ENCODE assay signal across 20 cellular contexts in the genomic region with DNA sequence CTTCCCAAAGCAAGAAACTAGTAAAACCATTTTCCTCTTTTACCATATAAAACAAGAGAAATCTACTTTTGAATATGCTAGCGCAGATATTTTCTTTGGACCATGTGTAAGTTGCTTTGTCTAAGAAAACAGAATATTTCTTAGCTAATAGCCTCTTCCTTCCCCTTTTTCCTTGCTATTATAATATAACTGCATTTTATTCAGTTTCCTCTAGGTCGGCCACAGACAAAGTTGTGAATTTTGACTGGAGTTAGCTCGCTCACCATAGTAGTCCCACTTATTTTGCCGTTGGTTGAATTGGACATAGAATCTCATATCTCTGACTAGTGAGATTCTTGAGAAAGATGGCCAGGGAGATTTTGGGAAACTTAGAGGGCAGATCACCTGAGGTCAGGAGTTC.
"Had no signal": no experiment of that assay in that cellular context is flagged by ENCODE, and none has a peak within 500 bp of the region (broad histone marks: within the 10 kb centered on the region; RNA-seq: fewer than 3 reads in every experiment).

No MANE protein-coding gene starts in this region.

- H3K4me3 ChIP-seq: lung, thyroid gland had no signal

- DNase-seq: activated CD4-positive, alpha-beta T cell treated with anti-CD3 and anti-CD28 coated beads, Interleukin-2, amount 10 ng/mL, durations not matched to agents 7 days and 5 days; activated CD4-positive, CD25-positive, alpha-beta regulatory T cell; activated CD8-positive, alpha-beta T cell treated with anti-CD3 and anti-CD28 coated beads, Interleukin-2, amount 10 ng/mL, durations not matched to agents 7 days and 5 days; activated naive CD4-positive, alpha-beta T cell treated with Interleukin-2 at 50 U/mL for 16 hours; activated T-cell treated with anti-CD3 and anti-CD28 coated beads, Interleukin-2, amount 50 U/mL, for 24 hours; anterior cingulate cortex; brain microvascular endothelial cell; central memory CD4-positive, alpha-beta T cell; head of caudate nucleus; kidney; retina; stimulated activated CD4-positive, alpha-beta T cell treated with anti-CD3 and anti-CD28 coated beads, Interleukin-12 subunit alpha, Interleukin-12 subunit beta, amount 100 ng/mL, for 4 hours; stimulated activated CD4-positive, alpha-beta T cell treated with anti-CD3 and anti-CD28 coated beads, Interleukin-1b, Interleukin-23, amount 100 ng/mL, for 48 hours; stimulated activated naive CD4-positive, alpha-beta T cell treated with Interleukin-2 at 50 U/mL for 16 hours; T-helper 9 cell; thyroid gland had no signal

- H3K4me1 Mint-ChIP-seq: activated CD4-positive, alpha-beta T cell treated with anti-CD3 and anti-CD28 coated beads, Interleukin-2, amount 10 ng/mL, durations not matched to agents 7 days and 5 days had no signal

- H3K27me3 ChIP-seq: brain microvascular endothelial cell, thyroid gland had no signal

- H3K9me3 ChIP-seq: thyroid gland had no signal

- H3K27me3 Mint-ChIP-seq: activated CD4-positive, alpha-beta T cell treated with anti-CD3 and anti-CD28 coated beads, Interleukin-2, amount 10 ng/mL, durations not matched to agents 7 days and 5 days had no signal

- H3K4me3 Mint-ChIP-seq: activated CD4-positive, alpha-beta T cell treated with anti-CD3 and anti-CD28 coated beads, Interleukin-2, amount 10 ng/mL, durations not matched to agents 7 days and 5 days; activated CD8-positive, alpha-beta T cell treated with anti-CD3 and anti-CD28 coated beads, Interleukin-2, amount 10 ng/mL, durations not matched to agents 7 days and 5 days; activated T-cell treated with anti-CD3 and anti-CD28 coated beads, Interleukin-2, amount 50 U/mL, for 24 hours; mesothelial cell of epicardium; natural killer cell treated with Interleukin-12 subunit alpha and Interleukin-12 subunit beta and Interleukin-15 and Interleukin-18, amount 100 ng/mL, for 72 hours had no signal

- H3K27ac Mint-ChIP-seq: activated CD4-positive, alpha-beta T cell treated with anti-CD3 and anti-CD28 coated beads, Interleukin-2, amount 10 ng/mL, durations not matched to agents 7 days and 5 days; activated CD8-positive, alpha-beta T cell treated with anti-CD3 and anti-CD28 coated beads, Interleukin-2, amount 10 ng/mL, durations not matched to agents 7 days and 5 days; activated T-cell treated with anti-CD3 and anti-CD28 coated beads, Interleukin-2, amount 50 U/mL, for 24 hours; activated T-helper 2 cell treated with anti-CD3 and anti-CD28 coated beads, Interferon-gamma antibody, Interleukin-2, Interleukin-4, amounts not matched to agents 10 μg/mL and 5 μg/mL and 100 μg/mL, durations not matched to agents 14 hours and 24 hours and 36 hours; natural killer cell treated with Interleukin-12 subunit alpha and Interleukin-12 subunit beta and Interleukin-15 and Interleukin-18, amount 100 ng/mL, for 72 hours had no signal

- H3K27ac ChIP-seq: brain microvascular endothelial cell, thyroid gland had no signal

- H3K36me3 Mint-ChIP-seq: mesothelial cell of epicardium; natural killer cell treated with Interleukin-12 subunit alpha and Interleukin-12 subunit beta and Interleukin-15 and Interleukin-18, amount 100 ng/mL, for 72 hours had no signal

- H3K9me3 Mint-ChIP-seq: activated CD4-positive, alpha-beta T cell treated with anti-CD3 and anti-CD28 coated beads, Interleukin-2, amount 10 ng/mL, durations not matched to agents 7 days and 5 days; activated T-cell treated with anti-CD3 and anti-CD28 coated beads, Interleukin-2, amount 50 U/mL, for 24 hours; activated T-helper 2 cell treated with anti-CD3 and anti-CD28 coated beads, Interferon-gamma antibody, Interleukin-2, Interleukin-4, amounts not matched to agents 10 μg/mL and 5 μg/mL and 100 μg/mL, durations not matched to agents 14 hours and 24 hours and 36 hours; mesothelial cell of epicardium; natural killer cell treated with Interleukin-12 subunit alpha and Interleukin-12 subunit beta and Interleukin-15 and Interleukin-18, amount 100 ng/mL, for 72 hours had no signal

- ATAC-seq: activated CD8-positive, alpha-beta T cell treated with anti-CD3 and anti-CD28 coated beads, Interleukin-2, amount 10 ng/mL, durations not matched to agents 7 days and 5 days; natural killer cell treated with Interleukin-12 subunit alpha and Interleukin-12 subunit beta and Interleukin-15 and Interleukin-18, amount 100 ng/mL, for 72 hours had no signal
